1 cellular context compared by ENCODE assay signal in genomic region chr5:167696558-167697314, GRCh38.
TF ChIP-seq lines count a peak whose summit lies in the region.

No MANE protein-coding gene starts in this region.

TF ChIP-seq in IMR-90, 13 proteins besides CTCF, POLR2A, EP300 and RAD21:
- no peak for TF ChIP-seq MAZ (IDR thresholded peaks at IDR 0.05; ENCODE audit: borderline replicate concordance, low read depth, low read length)
- no peak for TF ChIP-seq CEBPB (IDR thresholded peaks at IDR 0.05; ENCODE audit: low read depth, low read length)
- no peak for TF ChIP-seq MAFK (IDR thresholded peaks at IDR 0.05; ENCODE audit: low read depth, low read length)
- TF ChIP-seq BHLHE40 (IDR thresholded peaks at IDR 0.05; ENCODE audit: low read depth, low read length): no peak
- no peak for TF ChIP-seq NFE2L2 (IDR thresholded peaks at IDR 0.05; ENCODE audit: low read depth, low read length)
- TF ChIP-seq, protein P1, sequence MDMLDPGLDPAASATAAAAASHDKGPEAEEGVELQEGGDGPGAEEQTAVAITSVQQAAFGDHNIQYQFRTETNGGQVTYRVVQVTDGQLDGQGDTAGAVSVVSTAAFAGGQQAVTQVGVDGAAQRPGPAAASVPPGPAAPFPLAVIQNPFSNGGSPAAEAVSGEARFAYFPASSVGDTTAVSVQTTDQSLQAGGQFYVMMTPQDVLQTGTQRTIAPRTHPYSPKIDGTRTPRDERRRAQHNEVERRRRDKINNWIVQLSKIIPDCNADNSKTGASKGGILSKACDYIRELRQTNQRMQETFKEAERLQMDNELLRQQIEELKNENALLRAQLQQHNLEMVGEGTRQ (IDR thresholded peaks at IDR 0.05; ENCODE audit: low read depth, low read length): no peak
- TF ChIP-seq, protein P2, sequence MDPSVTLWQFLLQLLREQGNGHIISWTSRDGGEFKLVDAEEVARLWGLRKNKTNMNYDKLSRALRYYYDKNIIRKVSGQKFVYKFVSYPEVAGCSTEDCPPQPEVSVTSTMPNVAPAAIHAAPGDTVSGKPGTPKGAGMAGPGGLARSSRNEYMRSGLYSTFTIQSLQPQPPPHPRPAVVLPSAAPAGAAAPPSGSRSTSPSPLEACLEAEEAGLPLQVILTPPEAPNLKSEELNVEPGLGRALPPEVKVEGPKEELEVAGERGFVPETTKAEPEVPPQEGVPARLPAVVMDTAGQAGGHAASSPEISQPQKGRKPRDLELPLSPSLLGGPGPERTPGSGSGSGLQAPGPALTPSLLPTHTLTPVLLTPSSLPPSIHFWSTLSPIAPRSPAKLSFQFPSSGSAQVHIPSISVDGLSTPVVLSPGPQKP (IDR thresholded peaks at IDR 0.05; ENCODE audit: borderline replicate concordance, low read depth, low read length): no peak
- no peak for TF ChIP-seq RCOR1 (IDR thresholded peaks at IDR 0.05; ENCODE audit: insufficient replicate concordance, low read length)
